1 cellular context compared by ENCODE assay signal in genomic region chr15:55715355-55716076, GRCh38.
TF ChIP-seq lines count a peak whose summit lies in the region.

No MANE protein-coding gene starts in this region.

TF ChIP-seq in A549, 52 proteins besides CTCF, POLR2A, EP300 and RAD21 (continued from another document):
- TF ChIP-seq USF2 (IDR thresholded peaks at IDR 0.05) (no peak), KDM5A (IDR thresholded peaks at IDR 0.05) (no peak), NPAS2 (CRISPR knock-in tag; IDR thresholded peaks at IDR 0.05; ENCODE audit: borderline replicate concordance) (no peak), ZSCAN20 (CRISPR knock-in tag; IDR thresholded peaks at IDR 0.05) (no peak), HOXB13 (CRISPR knock-in tag; IDR thresholded peaks at IDR 0.05; ENCODE audit: low read depth) (no peak), HDAC2 (IDR thresholded peaks at IDR 0.05) (no peak)
